ENCODE assay signal across 1 cellular context in the genomic region with DNA sequence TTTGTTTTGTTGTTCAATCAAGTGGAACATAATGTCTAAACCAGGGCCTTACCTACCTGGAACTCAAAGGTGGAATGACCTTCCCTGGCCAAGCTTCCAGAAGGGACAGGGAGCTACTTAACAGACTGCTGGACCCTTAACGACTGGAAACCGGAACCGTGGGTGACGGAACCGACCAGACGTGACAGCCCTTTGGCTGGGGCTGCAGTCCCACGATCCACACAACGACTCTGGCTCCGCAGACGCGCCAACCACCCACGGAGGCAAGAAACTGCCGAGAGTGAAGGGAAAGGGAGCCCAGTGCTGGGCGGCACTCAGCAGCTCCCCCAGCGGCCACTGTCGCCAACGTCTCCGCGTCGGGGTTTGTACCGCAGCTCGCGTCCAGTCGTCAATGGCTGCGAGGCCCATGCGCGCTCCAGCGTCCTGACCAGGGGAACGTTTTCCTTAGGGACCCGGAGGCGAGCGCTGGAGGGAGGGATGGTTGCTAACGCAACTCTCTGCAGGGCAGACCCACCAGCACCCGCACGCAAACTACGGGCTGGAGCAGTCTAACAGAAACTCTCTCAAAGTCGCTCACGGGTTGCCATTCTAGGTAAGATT.
TF ChIP-seq lines count a peak whose summit lies in the region.

No MANE protein-coding gene starts in this region.

TF ChIP-seq in HepG2, 621 proteins besides CTCF, POLR2A, EP300 and RAD21 (continued from another document and continues in another):
- TF ChIP-seq SMYD3 (CRISPR knock-in tag; IDR thresholded peaks at IDR 0.05) (no peak), WIZ (CRISPR knock-in tag; IDR thresholded peaks at IDR 0.05) (no peak), ZNF468 (CRISPR knock-in tag; IDR thresholded peaks at IDR 0.05) (no peak), ZNF232 (CRISPR knock-in tag; IDR thresholded peaks at IDR 0.05; ENCODE audit: borderline replicate concordance) (no peak), STAG1 (CRISPR knock-in tag; IDR thresholded peaks at IDR 0.05) (peak; percentile 82), ZNF614 (CRISPR knock-in tag; IDR thresholded peaks at IDR 0.05; ENCODE audit: borderline replicate concordance) (peak; percentile 35; the same call in 1 of the 2 replicates), ZNF230 (CRISPR knock-in tag; IDR thresholded peaks at IDR 0.05) (no peak), SOX6 (IDR thresholded peaks at IDR 0.05) (no peak), SOX6 (CRISPR knock-in tag; IDR thresholded peaks at IDR 0.05) (peak; percentile 50), YEATS2 (CRISPR knock-in tag; IDR thresholded peaks at IDR 0.05; ENCODE audit: borderline replicate concordance) (peak; percentile 80; the same call in 1 of the 2 replicates), CC2D1A (CRISPR knock-in tag; IDR thresholded peaks at IDR 0.05) (no peak), NR2F2 (IDR thresholded peaks at IDR 0.05; ENCODE audit: borderline replicate concordance, low read depth) (no peak), ZSCAN21 (CRISPR knock-in tag; IDR thresholded peaks at IDR 0.05; ENCODE audit: borderline replicate concordance) (peak; percentile 64; the same call in 1 of the 2 replicates), MEF2D (CRISPR knock-in tag; IDR thresholded peaks at IDR 0.05) (0 out of 2 replicates have a peak, but pooled peaks have one; percentile 28), ZFP36L2 (CRISPR knock-in tag; IDR thresholded peaks at IDR 0.05) (no peak), RNF2 (conservative IDR thresholded peaks at IDR 0.05; ENCODE audit: low read depth) (no peak), HES4 (CRISPR knock-in tag; IDR thresholded peaks at IDR 0.05; ENCODE audit: borderline replicate concordance) (no peak), MIER2 (CRISPR knock-in tag; IDR thresholded peaks at IDR 0.05) (peak; percentile 87), MED13 (CRISPR knock-in tag; IDR thresholded peaks at IDR 0.05) (no peak), MAFF (IDR thresholded peaks at IDR 0.05; ENCODE audit: low read depth, low read length) (no peak), MIXL1 (CRISPR knock-in tag; IDR thresholded peaks at IDR 0.05) (peak; percentile 71), NFKB2 (CRISPR knock-in tag; IDR thresholded peaks at IDR 0.05; ENCODE audit: borderline replicate concordance) (no peak; the same call in 1 of the 2 replicates), RXRB (CRISPR knock-in tag; IDR thresholded peaks at IDR 0.05; ENCODE audit: borderline replicate concordance) (peak; percentile 65; the same call in 1 of the 2 replicates), ZNF605 (CRISPR knock-in tag; IDR thresholded peaks at IDR 0.05) (peak; percentile 55; the same call in 1 of the 2 replicates), ZNF501 (CRISPR knock-in tag; IDR thresholded peaks at IDR 0.05) (peak; percentile 72), ZNF761 (CRISPR knock-in tag; conservative IDR thresholded peaks at IDR 0.05) (no peak), MBNL3 (CRISPR knock-in tag; conservative IDR thresholded peaks at IDR 0.05) (no peak)
- TF ChIP-seq, protein P1, sequence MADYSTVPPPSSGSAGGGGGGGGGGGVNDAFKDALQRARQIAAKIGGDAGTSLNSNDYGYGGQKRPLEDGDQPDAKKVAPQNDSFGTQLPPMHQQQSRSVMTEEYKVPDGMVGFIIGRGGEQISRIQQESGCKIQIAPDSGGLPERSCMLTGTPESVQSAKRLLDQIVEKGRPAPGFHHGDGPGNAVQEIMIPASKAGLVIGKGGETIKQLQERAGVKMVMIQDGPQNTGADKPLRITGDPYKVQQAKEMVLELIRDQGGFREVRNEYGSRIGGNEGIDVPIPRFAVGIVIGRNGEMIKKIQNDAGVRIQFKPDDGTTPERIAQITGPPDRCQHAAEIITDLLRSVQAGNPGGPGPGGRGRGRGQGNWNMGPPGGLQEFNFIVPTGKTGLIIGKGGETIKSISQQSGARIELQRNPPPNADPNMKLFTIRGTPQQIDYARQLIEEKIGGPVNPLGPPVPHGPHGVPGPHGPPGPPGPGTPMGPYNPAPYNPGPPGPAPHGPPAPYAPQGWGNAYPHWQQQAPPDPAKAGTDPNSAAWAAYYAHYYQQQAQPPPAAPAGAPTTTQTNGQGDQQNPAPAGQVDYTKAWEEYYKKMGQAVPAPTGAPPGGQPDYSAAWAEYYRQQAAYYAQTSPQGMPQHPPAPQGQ (CRISPR knock-in tag; IDR thresholded peaks at IDR 0.05; ENCODE audit: borderline replicate concordance): 0 out of 2 replicates have a peak, but pooled peaks have one; percentile 43
- TF ChIP-seq, protein P2, sequence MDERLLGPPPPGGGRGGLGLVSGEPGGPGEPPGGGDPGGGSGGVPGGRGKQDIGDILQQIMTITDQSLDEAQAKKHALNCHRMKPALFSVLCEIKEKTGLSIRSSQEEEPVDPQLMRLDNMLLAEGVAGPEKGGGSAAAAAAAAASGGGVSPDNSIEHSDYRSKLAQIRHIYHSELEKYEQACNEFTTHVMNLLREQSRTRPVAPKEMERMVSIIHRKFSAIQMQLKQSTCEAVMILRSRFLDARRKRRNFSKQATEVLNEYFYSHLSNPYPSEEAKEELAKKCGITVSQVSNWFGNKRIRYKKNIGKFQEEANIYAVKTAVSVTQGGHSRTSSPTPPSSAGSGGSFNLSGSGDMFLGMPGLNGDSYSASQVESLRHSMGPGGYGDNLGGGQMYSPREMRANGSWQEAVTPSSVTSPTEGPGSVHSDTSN (CRISPR knock-in tag; IDR thresholded peaks at IDR 0.05): no peak
- TF ChIP-seq, protein P3, sequence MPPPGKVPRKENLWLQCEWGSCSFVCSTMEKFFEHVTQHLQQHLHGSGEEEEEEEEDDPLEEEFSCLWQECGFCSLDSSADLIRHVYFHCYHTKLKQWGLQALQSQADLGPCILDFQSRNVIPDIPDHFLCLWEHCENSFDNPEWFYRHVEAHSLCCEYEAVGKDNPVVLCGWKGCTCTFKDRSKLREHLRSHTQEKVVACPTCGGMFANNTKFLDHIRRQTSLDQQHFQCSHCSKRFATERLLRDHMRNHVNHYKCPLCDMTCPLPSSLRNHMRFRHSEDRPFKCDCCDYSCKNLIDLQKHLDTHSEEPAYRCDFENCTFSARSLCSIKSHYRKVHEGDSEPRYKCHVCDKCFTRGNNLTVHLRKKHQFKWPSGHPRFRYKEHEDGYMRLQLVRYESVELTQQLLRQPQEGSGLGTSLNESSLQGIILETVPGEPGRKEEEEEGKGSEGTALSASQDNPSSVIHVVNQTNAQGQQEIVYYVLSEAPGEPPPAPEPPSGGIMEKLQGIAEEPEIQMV (CRISPR knock-in tag; IDR thresholded peaks at IDR 0.05; ENCODE audit: low read depth): peak; percentile 34; the same call in 1 of the 2 replicates
- TF ChIP-seq, protein P4, sequence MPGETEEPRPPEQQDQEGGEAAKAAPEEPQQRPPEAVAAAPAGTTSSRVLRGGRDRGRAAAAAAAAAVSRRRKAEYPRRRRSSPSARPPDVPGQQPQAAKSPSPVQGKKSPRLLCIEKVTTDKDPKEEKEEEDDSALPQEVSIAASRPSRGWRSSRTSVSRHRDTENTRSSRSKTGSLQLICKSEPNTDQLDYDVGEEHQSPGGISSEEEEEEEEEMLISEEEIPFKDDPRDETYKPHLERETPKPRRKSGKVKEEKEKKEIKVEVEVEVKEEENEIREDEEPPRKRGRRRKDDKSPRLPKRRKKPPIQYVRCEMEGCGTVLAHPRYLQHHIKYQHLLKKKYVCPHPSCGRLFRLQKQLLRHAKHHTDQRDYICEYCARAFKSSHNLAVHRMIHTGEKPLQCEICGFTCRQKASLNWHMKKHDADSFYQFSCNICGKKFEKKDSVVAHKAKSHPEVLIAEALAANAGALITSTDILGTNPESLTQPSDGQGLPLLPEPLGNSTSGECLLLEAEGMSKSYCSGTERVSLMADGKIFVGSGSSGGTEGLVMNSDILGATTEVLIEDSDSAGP (CRISPR knock-in tag; IDR thresholded peaks at IDR 0.05; ENCODE audit: borderline replicate concordance): peak; percentile 89
- TF ChIP-seq, protein P5, sequence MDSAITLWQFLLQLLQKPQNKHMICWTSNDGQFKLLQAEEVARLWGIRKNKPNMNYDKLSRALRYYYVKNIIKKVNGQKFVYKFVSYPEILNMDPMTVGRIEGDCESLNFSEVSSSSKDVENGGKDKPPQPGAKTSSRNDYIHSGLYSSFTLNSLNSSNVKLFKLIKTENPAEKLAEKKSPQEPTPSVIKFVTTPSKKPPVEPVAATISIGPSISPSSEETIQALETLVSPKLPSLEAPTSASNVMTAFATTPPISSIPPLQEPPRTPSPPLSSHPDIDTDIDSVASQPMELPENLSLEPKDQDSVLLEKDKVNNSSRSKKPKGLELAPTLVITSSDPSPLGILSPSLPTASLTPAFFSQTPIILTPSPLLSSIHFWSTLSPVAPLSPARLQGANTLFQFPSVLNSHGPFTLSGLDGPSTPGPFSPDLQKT (CRISPR knock-in tag; IDR thresholded peaks at IDR 0.05; ENCODE audit: borderline replicate concordance): no peak
- TF ChIP-seq, protein P6, sequence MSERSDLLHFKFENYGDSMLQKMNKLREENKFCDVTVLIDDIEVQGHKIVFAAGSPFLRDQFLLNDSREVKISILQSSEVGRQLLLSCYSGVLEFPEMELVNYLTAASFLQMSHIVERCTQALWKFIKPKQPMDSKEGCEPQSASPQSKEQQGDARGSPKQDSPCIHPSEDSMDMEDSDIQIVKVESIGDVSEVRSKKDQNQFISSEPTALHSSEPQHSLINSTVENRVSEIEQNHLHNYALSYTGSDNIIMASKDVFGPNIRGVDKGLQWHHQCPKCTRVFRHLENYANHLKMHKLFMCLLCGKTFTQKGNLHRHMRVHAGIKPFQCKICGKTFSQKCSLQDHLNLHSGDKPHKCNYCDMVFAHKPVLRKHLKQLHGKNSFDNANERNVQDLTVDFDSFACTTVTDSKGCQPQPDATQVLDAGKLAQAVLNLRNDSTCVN (CRISPR knock-in tag; IDR thresholded peaks at IDR 0.05; ENCODE audit: borderline replicate concordance): no peak
- TF ChIP-seq, protein P7, sequence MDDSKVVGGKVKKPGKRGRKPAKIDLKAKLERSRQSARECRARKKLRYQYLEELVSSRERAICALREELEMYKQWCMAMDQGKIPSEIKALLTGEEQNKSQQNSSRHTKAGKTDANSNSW (CRISPR knock-in tag; IDR thresholded peaks at IDR 0.05; ENCODE audit: borderline replicate concordance): peak; percentile 56; the same call in 1 of the 2 replicates
- TF ChIP-seq, protein P8, sequence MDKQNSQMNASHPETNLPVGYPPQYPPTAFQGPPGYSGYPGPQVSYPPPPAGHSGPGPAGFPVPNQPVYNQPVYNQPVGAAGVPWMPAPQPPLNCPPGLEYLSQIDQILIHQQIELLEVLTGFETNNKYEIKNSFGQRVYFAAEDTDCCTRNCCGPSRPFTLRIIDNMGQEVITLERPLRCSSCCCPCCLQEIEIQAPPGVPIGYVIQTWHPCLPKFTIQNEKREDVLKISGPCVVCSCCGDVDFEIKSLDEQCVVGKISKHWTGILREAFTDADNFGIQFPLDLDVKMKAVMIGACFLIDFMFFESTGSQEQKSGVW (CRISPR knock-in tag; IDR thresholded peaks at IDR 0.05; ENCODE audit: borderline replicate concordance): no peak
- TF ChIP-seq, protein P9, sequence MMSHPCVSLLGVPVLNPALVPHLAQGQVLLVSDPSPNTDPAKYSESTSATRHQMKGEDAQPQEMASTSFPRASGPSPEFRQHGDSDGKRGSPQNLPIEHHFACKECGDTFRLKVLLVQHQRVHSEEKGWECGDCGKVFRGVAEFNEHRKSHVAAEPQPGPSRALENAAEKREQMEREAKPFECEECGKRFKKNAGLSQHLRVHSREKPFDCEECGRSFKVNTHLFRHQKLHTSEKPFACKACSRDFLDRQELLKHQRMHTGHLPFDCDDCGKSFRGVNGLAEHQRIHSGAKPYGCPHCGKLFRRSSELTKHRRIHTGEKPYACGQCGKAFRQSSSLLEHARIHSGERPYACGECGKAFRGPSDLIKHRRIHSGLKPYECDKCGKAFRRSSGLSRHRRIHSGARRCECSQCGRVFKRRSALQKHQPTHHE (CRISPR knock-in tag; IDR thresholded peaks at IDR 0.05; ENCODE audit: borderline replicate concordance): no peak
- TF ChIP-seq, protein P10, sequence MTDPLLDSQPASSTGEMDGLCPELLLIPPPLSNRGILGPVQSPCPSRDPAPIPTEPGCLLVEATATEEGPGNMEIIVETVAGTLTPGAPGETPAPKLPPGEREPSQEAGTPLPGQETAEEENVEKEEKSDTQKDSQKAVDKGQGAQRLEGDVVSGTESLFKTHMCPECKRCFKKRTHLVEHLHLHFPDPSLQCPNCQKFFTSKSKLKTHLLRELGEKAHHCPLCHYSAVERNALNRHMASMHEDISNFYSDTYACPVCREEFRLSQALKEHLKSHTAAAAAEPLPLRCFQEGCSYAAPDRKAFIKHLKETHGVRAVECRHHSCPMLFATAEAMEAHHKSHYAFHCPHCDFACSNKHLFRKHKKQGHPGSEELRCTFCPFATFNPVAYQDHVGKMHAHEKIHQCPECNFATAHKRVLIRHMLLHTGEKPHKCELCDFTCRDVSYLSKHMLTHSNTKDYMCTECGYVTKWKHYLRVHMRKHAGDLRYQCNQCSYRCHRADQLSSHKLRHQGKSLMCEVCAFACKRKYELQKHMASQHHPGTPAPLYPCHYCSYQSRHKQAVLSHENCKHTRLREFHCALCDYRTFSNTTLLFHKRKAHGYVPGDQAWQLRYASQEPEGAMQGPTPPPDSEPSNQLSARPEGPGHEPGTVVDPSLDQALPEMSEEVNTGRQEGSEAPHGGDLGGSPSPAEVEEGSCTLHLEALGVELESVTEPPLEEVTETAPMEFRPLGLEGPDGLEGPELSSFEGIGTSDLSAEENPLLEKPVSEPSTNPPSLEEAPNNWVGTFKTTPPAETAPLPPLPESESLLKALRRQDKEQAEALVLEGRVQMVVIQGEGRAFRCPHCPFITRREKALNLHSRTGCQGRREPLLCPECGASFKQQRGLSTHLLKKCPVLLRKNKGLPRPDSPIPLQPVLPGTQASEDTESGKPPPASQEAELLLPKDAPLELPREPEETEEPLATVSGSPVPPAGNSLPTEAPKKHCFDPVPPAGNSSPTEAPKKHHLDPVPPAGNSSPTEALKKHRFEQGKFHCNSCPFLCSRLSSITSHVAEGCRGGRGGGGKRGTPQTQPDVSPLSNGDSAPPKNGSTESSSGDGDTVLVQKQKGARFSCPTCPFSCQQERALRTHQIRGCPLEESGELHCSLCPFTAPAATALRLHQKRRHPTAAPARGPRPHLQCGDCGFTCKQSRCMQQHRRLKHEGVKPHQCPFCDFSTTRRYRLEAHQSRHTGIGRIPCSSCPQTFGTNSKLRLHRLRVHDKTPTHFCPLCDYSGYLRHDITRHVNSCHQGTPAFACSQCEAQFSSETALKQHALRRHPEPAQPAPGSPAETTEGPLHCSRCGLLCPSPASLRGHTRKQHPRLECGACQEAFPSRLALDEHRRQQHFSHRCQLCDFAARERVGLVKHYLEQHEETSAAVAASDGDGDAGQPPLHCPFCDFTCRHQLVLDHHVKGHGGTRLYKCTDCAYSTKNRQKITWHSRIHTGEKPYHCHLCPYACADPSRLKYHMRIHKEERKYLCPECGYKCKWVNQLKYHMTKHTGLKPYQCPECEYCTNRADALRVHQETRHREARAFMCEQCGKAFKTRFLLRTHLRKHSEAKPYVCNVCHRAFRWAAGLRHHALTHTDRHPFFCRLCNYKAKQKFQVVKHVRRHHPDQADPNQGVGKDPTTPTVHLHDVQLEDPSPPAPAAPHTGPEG (CRISPR knock-in tag; IDR thresholded peaks at IDR 0.05): no peak
